In the genomic region with DNA sequence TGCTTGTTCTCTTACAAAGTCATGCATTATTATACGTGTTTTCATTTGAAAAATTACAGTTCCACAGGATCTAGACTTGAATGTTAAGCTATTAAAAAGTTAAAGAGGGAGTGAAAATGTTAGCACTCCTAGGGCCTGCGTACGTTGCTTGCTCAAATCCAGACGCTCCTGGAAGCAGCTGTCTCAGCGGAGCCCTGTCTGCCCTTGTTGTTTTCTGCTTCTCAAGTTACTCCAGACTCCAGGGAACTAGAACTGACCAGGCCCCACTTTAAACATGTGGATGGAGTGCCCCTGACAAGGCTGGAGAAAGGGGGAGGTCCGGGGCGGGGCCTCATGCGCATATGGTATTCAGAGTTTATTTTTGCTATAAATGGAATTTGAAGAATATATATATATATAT, we compare ENCODE assay signal across 1 cellular context.
TF ChIP-seq lines count a peak whose summit lies in the region.

No MANE protein-coding gene starts in this region.

TF ChIP-seq in GM23338, 12 proteins besides CTCF, POLR2A, EP300 and RAD21 (continued from another document):
- TF ChIP-seq, protein P1, sequence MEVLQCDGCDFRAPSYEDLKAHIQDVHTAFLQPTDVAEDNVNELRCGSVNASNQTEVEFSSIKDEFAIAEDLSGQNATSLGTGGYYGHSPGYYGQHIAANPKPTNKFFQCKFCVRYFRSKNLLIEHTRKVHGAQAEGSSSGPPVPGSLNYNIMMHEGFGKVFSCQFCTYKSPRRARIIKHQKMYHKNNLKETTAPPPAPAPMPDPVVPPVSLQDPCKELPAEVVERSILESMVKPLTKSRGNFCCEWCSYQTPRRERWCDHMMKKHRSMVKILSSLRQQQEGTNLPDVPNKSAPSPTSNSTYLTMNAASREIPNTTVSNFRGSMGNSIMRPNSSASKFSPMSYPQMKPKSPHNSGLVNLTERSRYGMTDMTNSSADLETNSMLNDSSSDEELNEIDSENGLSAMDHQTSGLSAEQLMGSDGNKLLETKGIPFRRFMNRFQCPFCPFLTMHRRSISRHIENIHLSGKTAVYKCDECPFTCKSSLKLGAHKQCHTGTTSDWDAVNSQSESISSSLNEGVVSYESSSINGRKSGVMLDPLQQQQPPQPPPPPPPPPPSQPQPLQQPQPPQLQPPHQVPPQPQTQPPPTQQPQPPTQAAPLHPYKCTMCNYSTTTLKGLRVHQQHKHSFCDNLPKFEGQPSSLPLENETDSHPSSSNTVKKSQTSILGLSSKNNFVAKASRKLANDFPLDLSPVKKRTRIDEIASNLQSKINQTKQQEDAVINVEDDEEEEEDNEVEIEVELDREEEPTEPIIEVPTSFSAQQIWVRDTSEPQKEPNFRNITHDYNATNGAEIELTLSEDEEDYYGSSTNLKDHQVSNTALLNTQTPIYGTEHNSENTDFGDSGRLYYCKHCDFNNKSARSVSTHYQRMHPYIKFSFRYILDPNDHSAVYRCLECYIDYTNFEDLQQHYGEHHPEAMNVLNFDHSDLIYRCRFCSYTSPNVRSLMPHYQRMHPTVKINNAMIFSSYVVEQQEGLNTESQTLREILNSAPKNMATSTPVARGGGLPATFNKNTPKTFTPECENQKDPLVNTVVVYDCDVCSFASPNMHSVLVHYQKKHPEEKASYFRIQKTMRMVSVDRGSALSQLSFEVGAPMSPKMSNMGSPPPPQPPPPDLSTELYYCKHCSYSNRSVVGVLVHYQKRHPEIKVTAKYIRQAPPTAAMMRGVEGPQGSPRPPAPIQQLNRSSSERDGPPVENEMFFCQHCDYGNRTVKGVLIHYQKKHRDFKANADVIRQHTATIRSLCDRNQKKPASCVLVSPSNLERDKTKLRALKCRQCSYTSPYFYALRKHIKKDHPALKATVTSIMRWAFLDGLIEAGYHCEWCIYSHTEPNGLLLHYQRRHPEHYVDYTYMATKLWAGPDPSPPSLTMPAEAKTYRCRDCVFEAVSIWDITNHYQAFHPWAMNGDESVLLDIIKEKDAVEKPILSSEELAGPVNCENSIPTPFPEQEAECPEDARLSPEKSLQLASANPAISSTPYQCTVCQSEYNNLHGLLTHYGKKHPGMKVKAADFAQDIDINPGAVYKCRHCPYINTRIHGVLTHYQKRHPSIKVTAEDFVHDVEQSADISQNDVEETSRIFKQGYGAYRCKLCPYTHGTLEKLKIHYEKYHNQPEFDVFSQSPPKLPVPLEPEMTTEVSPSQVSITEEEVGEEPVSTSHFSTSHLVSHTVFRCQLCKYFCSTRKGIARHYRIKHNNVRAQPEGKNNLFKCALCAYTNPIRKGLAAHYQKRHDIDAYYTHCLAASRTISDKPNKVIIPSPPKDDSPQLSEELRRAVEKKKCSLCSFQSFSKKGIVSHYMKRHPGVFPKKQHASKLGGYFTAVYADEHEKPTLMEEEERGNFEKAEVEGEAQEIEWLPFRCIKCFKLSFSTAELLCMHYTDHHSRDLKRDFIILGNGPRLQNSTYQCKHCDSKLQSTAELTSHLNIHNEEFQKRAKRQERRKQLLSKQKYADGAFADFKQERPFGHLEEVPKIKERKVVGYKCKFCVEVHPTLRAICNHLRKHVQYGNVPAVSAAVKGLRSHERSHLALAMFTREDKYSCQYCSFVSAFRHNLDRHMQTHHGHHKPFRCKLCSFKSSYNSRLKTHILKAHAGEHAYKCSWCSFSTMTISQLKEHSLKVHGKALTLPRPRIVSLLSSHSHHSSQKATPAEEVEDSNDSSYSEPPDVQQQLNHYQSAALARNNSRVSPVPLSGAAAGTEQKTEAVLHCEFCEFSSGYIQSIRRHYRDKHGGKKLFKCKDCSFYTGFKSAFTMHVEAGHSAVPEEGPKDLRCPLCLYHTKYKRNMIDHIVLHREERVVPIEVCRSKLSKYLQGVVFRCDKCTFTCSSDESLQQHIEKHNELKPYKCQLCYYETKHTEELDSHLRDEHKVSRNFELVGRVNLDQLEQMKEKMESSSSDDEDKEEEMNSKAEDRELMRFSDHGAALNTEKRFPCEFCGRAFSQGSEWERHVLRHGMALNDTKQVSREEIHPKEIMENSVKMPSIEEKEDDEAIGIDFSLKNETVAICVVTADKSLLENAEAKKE (CRISPR knock-in tag; IDR thresholded peaks at IDR 0.05) = no peak
- TF ChIP-seq JUNB (IDR thresholded peaks at IDR 0.05; ENCODE audit: unreplicated experiment) = no peak
